16 cellular contexts compared by ENCODE assay signal in genomic region chr16:60077791-60078280, GRCh38.
"Had no signal": no experiment of that assay in that cellular context is flagged by ENCODE, and none has a peak within 500 bp of the region (broad histone marks: within the 10 kb centered on the region; RNA-seq: fewer than 3 reads in every experiment).

No MANE protein-coding gene starts in this region.

- H3K27ac ChIP-seq: ascending aorta, neural progenitor cell, parathyroid adenoma, testis, upper lobe of right lung had no signal

- H3K9me3 ChIP-seq: ascending aorta, testis, upper lobe of right lung had no signal

- H3K9ac ChIP-seq: neural progenitor cell, parathyroid adenoma had no signal

- H3K4me1 ChIP-seq: ascending aorta, neural progenitor cell, parathyroid adenoma, testis, upper lobe of right lung had no signal

- FAIRE-seq: TTC549 had no signal

- H2AFZ ChIP-seq: neural progenitor cell, parathyroid adenoma had no signal

- H3K4me2 ChIP-seq: neural progenitor cell had no signal

- H3K27me3 ChIP-seq: ascending aorta, neural progenitor cell, testis, upper lobe of right lung had no signal

- H3K79me2 ChIP-seq: parathyroid adenoma had no signal

- ATAC-seq: stimulated activated naive CD8-positive, alpha-beta T cell treated with anti-CD3 and anti-CD28 coated beads, Interleukin-15, amount 100 ng/mL, for 72 hours; upper lobe of right lung had no signal

- H3K36me3 ChIP-seq: ascending aorta, neural progenitor cell, upper lobe of right lung had no signal

- DNase-seq: activated CD4-positive, alpha-beta memory T cell treated with anti-CD3 and anti-CD28 coated beads for 36 hours; activated gamma-delta T cell treated with Interleukin-2 at 50 U/mL for 16 hours; activated T-cell treated with anti-CD3 and anti-CD28 coated beads, Interleukin-2, amount 50 U/mL, for 48 hours; effector CD4-positive, alpha-beta T cell; erythroblast; hippocampal formation; kidney glomerular epithelial cell; retina; stimulated activated CD4-positive, alpha-beta T cell treated with anti-CD3 and anti-CD28 coated beads, Interleukin-4, amount 100 ng/mL, for 4 hours; stimulated activated naive CD8-positive, alpha-beta T cell treated with anti-CD3 and anti-CD28 coated beads, Interleukin-15, amount 100 ng/mL, for 72 hours; testis; upper lobe of right lung had no signal

- H3K4me3 ChIP-seq: ascending aorta, neural progenitor cell, testis, upper lobe of right lung had no signal
